In the genomic region with DNA sequence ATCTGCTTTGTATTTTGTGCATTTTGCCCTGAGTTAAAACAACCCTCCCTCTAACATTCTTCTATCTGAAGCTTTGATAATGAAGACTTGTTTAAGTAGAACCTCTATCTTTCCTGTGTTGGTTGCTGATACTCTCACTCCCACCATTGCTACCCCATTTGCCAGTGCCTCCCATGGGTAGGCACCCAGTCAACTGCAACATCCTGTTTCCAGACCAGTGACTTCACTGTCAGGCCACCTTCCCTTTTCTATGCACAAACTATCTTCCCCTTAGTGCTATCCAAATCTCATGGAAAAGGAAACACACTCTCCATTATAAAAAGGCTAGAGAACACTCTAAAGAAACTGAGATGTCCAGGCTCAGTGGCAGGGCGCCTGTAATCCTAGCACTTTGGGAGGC, we compare ENCODE assay signal across 1 cellular context.
TF ChIP-seq lines count a peak whose summit lies in the region.

No MANE protein-coding gene starts in this region.

TF ChIP-seq in GM12878, 131 proteins besides CTCF, POLR2A, EP300 and RAD21:
- no peak for TF ChIP-seq BACH1 (IDR thresholded peaks at IDR 0.05; ENCODE audit: borderline replicate concordance)
TF ChIP-seq in GM12878: peak in this region for 0.
